27 cellular contexts compared by ENCODE assay signal in the genomic region with DNA sequence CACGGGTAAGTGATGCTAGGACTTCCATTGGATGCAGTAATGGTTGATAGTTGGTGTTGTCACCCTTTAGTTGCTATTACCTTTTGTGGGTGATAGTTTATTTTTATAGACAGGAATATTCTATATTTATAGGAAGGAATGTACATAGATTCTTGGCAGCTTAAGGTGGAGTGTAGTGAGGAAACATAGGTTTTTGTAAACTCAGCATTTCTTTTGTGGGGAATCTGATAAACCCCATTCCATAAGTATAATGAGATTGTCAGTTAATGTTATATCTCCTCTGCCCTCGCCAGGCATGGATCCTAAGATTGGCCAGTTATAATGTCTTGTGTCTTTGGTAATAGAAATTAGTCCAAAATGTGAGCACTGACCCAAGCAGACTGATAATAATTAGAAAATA.
"Had no signal": no experiment of that assay in that cellular context is flagged by ENCODE, and none has a peak within 500 bp of the region (broad histone marks: within the 10 kb centered on the region; RNA-seq: fewer than 3 reads in every experiment).

No MANE protein-coding gene starts in this region.

- DNase-seq: stimulated activated CD4-positive, alpha-beta T cell treated with anti-CD3 and anti-CD28 coated beads, Interleukin-2, amount 100 ng/mL, for 48 hours; stimulated activated CD4-positive, alpha-beta T cell treated with anti-CD3 and anti-CD28 coated beads, Interleukin-4, amount 100 ng/mL, for 1 hour; stimulated activated CD4-positive, alpha-beta T cell treated with anti-CD3 and anti-CD28 coated beads, Interleukin-4, amount 100 ng/mL, for 24 hours; stimulated activated CD4-positive, alpha-beta T cell treated with anti-CD3 and anti-CD28 coated beads, Interleukin-4, amount 100 ng/mL, for 4 hours; stimulated activated CD8-positive, alpha-beta memory T cell treated with anti-CD3 and anti-CD28 coated beads, Interleukin-4, amount 100 ng/mL, for 48 hours; stimulated activated naive B cell treated with anti-CD40 and anti-IgM and Interleukin-4, amounts not matched to agents 10 μg/mL and 1 μg/mL and 100 μg/mL, for 72 hours; stimulated activated naive CD4-positive, alpha-beta T cell; stimulated activated naive CD4-positive, alpha-beta T cell treated with Interleukin-2 at 50 U/mL for 16 hours; stimulated activated naive CD8-positive, alpha-beta T cell treated with anti-CD3 and anti-CD28 coated beads, Interleukin-15, amount 100 ng/mL, for 72 hours; stimulated activated naive CD8-positive, alpha-beta T cell treated with anti-CD3 and anti-CD28 coated beads, Interleukin-15, Interleukin-2, amounts not matched to agents 100 U/mL and 50 U/mL, for 24 hours; stomach; substantia nigra; testis; thyroid gland; tibial artery; transverse colon; trophoblast cell; upper lobe of left lung; upper lobe of right lung; uterus had no signal

- H3K27ac ChIP-seq: stomach, suprapubic skin, testis, thoracic aorta, thyroid gland, tibial artery, tibial nerve, transverse colon, upper lobe of left lung, upper lobe of right lung, uterus, vagina had no signal

- H3K27me3 ChIP-seq: stomach, suprapubic skin, testis, thyroid gland, tibial artery, tibial nerve, transverse colon, upper lobe of left lung, upper lobe of right lung, uterus, vagina had no signal

- H3K36me3 ChIP-seq: stomach, suprapubic skin, thoracic aorta, thyroid gland, tibial artery, tibial nerve, transverse colon, upper lobe of left lung, upper lobe of right lung, uterus, vagina had no signal

- H3K4me1 ChIP-seq: stomach, suprapubic skin, testis, thyroid gland, tibial artery, tibial nerve, transverse colon, upper lobe of left lung, upper lobe of right lung, uterus, vagina had no signal

- FAIRE-seq: urothelium cell line had no signal

- ATAC-seq: stimulated activated effector memory CD8-positive, alpha-beta T cell treated with anti-CD3 and anti-CD28 coated beads, Interleukin-12 subunit alpha, Interleukin-12 subunit beta, amount 100 ng/mL, for 72 hours; stimulated activated memory B cell treated with anti-CD40 and anti-IgM and Interleukin-4, amounts not matched to agents 10 μg/mL and 1 μg/mL and 100 μg/mL, for 72 hours; stimulated activated naive B cell treated with anti-CD40 and anti-IgM and Interleukin-4, amounts not matched to agents 10 μg/mL and 1 μg/mL and 100 μg/mL, for 72 hours; stimulated activated naive CD8-positive, alpha-beta T cell treated with anti-CD3 and anti-CD28 coated beads, Interleukin-15, amount 100 ng/mL, for 72 hours; stimulated activated naive CD8-positive, alpha-beta T cell treated with anti-CD3 and anti-CD28 coated beads, Interleukin-15, Interleukin-2, amounts not matched to agents 100 U/mL and 50 U/mL, for 24 hours; upper lobe of right lung had no signal

- H3K4me3 ChIP-seq: stomach, suprapubic skin, testis, thoracic aorta, thyroid gland, tibial artery, tibial nerve, transverse colon, upper lobe of left lung, upper lobe of right lung, uterus, vagina had no signal

- H3K9me3 ChIP-seq: stomach, suprapubic skin, testis, thoracic aorta, thyroid gland, tibial artery, tibial nerve, transverse colon, upper lobe of left lung, upper lobe of right lung, uterus, vagina had no signal
